Comparison of ENCODE assay signal across 1 cellular context in genomic region chr12:27772328-27773049, GRCh38.
TF ChIP-seq lines count a peak whose summit lies in the region.

No MANE protein-coding gene starts in this region.

TF ChIP-seq in endothelial cell of umbilical vein, 7 proteins besides CTCF, POLR2A, EP300 and RAD21:
- no peak for TF ChIP-seq MYC (IDR thresholded peaks at IDR 0.05; ENCODE audit: low read depth, low read length)
- no peak for TF ChIP-seq POLR2AphosphoS5 (IDR thresholded peaks at IDR 0.05; ENCODE audit: insufficient read depth, low read depth, low read length)
- no peak for TF ChIP-seq EZH2 (IDR thresholded peaks at IDR 0.05; ENCODE audit: borderline replicate concordance, low read depth, low read length, severe bottlenecking)
- no peak for TF ChIP-seq MAX (IDR thresholded peaks at IDR 0.05; ENCODE audit: insufficient read depth, insufficient read length)
- TF ChIP-seq GATA2 (IDR thresholded peaks at IDR 0.05; ENCODE audit: insufficient read depth, insufficient read length, low read depth, low read length), result peak; percentile 69
- TF ChIP-seq JUN (IDR thresholded peaks at IDR 0.05; ENCODE audit: borderline replicate concordance, insufficient read depth, insufficient read length, low read depth), result no peak
- TF ChIP-seq FOS (IDR thresholded peaks at IDR 0.05; ENCODE audit: borderline replicate concordance, insufficient read depth, low read length), result peak; percentile 31
